In genomic region chr20:3203315-3204123, GRCh38 we compare ENCODE assay signal across 1 cellular context.
TF ChIP-seq lines count a peak whose summit lies in the region.

No MANE protein-coding gene starts in this region.

TF ChIP-seq in HepG2, 621 proteins besides CTCF, POLR2A, EP300 and RAD21 (continued from another document and continues in another):
- TF ChIP-seq MNT (IDR thresholded peaks at IDR 0.05): no peak
- TF ChIP-seq ZNF674 (CRISPR knock-in tag; IDR thresholded peaks at IDR 0.05; ENCODE audit: low read depth): no peak; the same call in 1 of the 2 replicates
- TF ChIP-seq EZH2 (conservative IDR thresholded peaks at IDR 0.05; ENCODE audit: low read depth, low read length): no peak
- TF ChIP-seq ZBTB1 (CRISPR knock-in tag; IDR thresholded peaks at IDR 0.05; ENCODE audit: borderline replicate concordance): no peak
- no peak for TF ChIP-seq KDM1A (CRISPR knock-in tag; IDR thresholded peaks at IDR 0.05)
- peak; percentile 64 for TF ChIP-seq POGZ (CRISPR knock-in tag; IDR thresholded peaks at IDR 0.05)
- peak; percentile 51; the same call in 1 of the 2 replicates for TF ChIP-seq HOXA5 (CRISPR knock-in tag; IDR thresholded peaks at IDR 0.05)
- no peak; the same call in 1 of the 2 replicates for TF ChIP-seq LBX2 (CRISPR knock-in tag; IDR thresholded peaks at IDR 0.05; ENCODE audit: borderline replicate concordance)
- TF ChIP-seq ZNF263 (CRISPR knock-in tag; IDR thresholded peaks at IDR 0.05): 0 out of 2 replicates have a peak, but pooled peaks have one; percentile 41
- TF ChIP-seq TIGD3 (CRISPR knock-in tag; IDR thresholded peaks at IDR 0.05; ENCODE audit: borderline replicate concordance): no peak
- TF ChIP-seq ZNF280D (CRISPR knock-in tag; IDR thresholded peaks at IDR 0.05): peak; percentile 42; the same call in 1 of the 2 replicates
- TF ChIP-seq RORA (CRISPR knock-in tag; IDR thresholded peaks at IDR 0.05): no peak
- TF ChIP-seq ZNF382 (CRISPR knock-in tag; IDR thresholded peaks at IDR 0.05; ENCODE audit: borderline replicate concordance): no peak
- no peak for TF ChIP-seq GRHL1 (CRISPR knock-in tag; conservative IDR thresholded peaks at IDR 0.05)
- no peak for TF ChIP-seq NCOA5 (CRISPR knock-in tag; IDR thresholded peaks at IDR 0.05)
- no peak; the same call in 1 of the 2 replicates for TF ChIP-seq TOPORS (CRISPR knock-in tag; IDR thresholded peaks at IDR 0.05)
- TF ChIP-seq ZNF652 (CRISPR knock-in tag; IDR thresholded peaks at IDR 0.05; ENCODE audit: borderline replicate concordance, low read depth): no peak
- TF ChIP-seq BCLAF1 (IDR thresholded peaks at IDR 0.05): no peak
- TF ChIP-seq HDAC2 (CRISPR knock-in tag; IDR thresholded peaks at IDR 0.05): peak; percentile 63
- no peak for TF ChIP-seq HHEX (CRISPR knock-in tag; IDR thresholded peaks at IDR 0.05)
- no peak for TF ChIP-seq ZNF124 (CRISPR knock-in tag; IDR thresholded peaks at IDR 0.05)
- TF ChIP-seq GZF1 (CRISPR knock-in tag; IDR thresholded peaks at IDR 0.05): peak; percentile 73; the same call in 1 of the 2 replicates
- TF ChIP-seq DZIP1 (CRISPR knock-in tag; IDR thresholded peaks at IDR 0.05): no peak
- no peak; the same call in 1 of the 2 replicates for TF ChIP-seq MZF1 (CRISPR knock-in tag; IDR thresholded peaks at IDR 0.05; ENCODE audit: borderline replicate concordance)
- TF ChIP-seq MTERF4 (CRISPR knock-in tag; IDR thresholded peaks at IDR 0.05): no peak; the same call in 1 of the 2 replicates
- no peak; the same call in 1 of the 2 replicates for TF ChIP-seq ZZZ3 (CRISPR knock-in tag; IDR thresholded peaks at IDR 0.05; ENCODE audit: borderline replicate concordance)
- TF ChIP-seq MED8 (CRISPR knock-in tag; IDR thresholded peaks at IDR 0.05; ENCODE audit: insufficient replicate concordance): peak; percentile 45
- no peak; the same call in 1 of the 2 replicates for TF ChIP-seq ZNF792 (CRISPR knock-in tag; IDR thresholded peaks at IDR 0.05)
- TF ChIP-seq MATR3 (CRISPR knock-in tag; IDR thresholded peaks at IDR 0.05): no peak
- TF ChIP-seq ZBTB40 (IDR thresholded peaks at IDR 0.05): no peak
- peak; percentile 63; the same call in 1 of the 2 replicates for TF ChIP-seq ZBTB40 (CRISPR knock-in tag; IDR thresholded peaks at IDR 0.05)
